ENCODE assay signal across 8 cellular contexts in genomic region chr12:103965255-103965589, GRCh38. TPM values are rescaled to one million over a fixed set of nuclear protein-coding genes. Genes with fewer than 3 reads are reported as not detected.
DNase-seq lines count a peak whose midpoint lies in the region; ATAC-seq, FAIRE-seq and TF ChIP-seq lines count a peak whose summit lies in the region.

No MANE protein-coding gene starts in this region.

- peak overlapping the region; percentile 97 for H3K9ac ChIP-seq in adipocyte (ENCODE audit: low read length)
- H3K9ac ChIP-seq in kidney (ENCODE audit: low read length in 2 of 2) = peak overlapping the region; percentile 93 to 100

- no peak for FAIRE-seq in kidney (lab: Jason Lieb, UNC)

- no peaks in the 10 kb centered on the region for H3K9me3 Mint-ChIP-seq in T-helper 2 cell treated with Interferon-gamma antibody and Interleukin-4, amounts not matched to agents 5 μg/mL and 100 μg/mL, for 36 hours

- WGBS in suprapubic skin = under 1% methylated on average over 11 of the region's 11 CpGs

- peaks cover 33% of the 10 kb centered on the region for H3K4me1 Mint-ChIP-seq in T-helper 2 cell treated with Interferon-gamma antibody and Interleukin-4, amounts not matched to agents 5 μg/mL and 100 μg/mL, for 36 hours (ENCODE audit: low read depth)

- no peak for DNase-seq in T-helper 2 cell treated with Interferon-gamma antibody and Interleukin-4, amounts not matched to agents 5 μg/mL and 100 μg/mL, for 36 hours (ENCODE audit: low spot score)
- DNase-seq in T-helper 2 cell (no peak), adipocyte (ENCODE audit: low read depth) (peak; percentile 22), kidney (no peak), suprapubic skin (ENCODE audit: low spot score in 2 of 2) (no peak), kidney glomerular epithelial cell (lab: John Stamatoyannopoulos, UW) (no peak), GM13977 (ENCODE audit: low spot score) (no peak)

- H3K36me3 ChIP-seq in adipocyte (ENCODE audit: control insufficient read depth, insufficient read depth, low read length, severe bottlenecking) (no peaks in the 10 kb centered on the region), kidney (ENCODE audit: control insufficient read depth in 1 of 2, insufficient read depth in 2 of 2, low read length in 2 of 2) (no peaks in the 10 kb centered on the region), suprapubic skin (no peaks in the 10 kb centered on the region)

- H3K4me3 ChIP-seq in adipocyte (ENCODE audit: low read length) = peak overlapping the region; percentile 91
- H3K4me3 ChIP-seq in kidney (ENCODE audit: low read length in 2 of 2) = peak overlapping the region; percentile 84 to 100
- H3K4me3 ChIP-seq in suprapubic skin = peak overlapping the region; percentile 81

- no peaks in the 10 kb centered on the region for H3K27me3 Mint-ChIP-seq in T-helper 2 cell treated with Interferon-gamma antibody and Interleukin-4, amounts not matched to agents 5 μg/mL and 100 μg/mL, for 36 hours (ENCODE audit: low read depth)

- TF ChIP-seq EP300 in suprapubic skin (IDR thresholded peaks at IDR 0.05) = no peak

- no peak for TF ChIP-seq CTCF in kidney (IDR thresholded peaks at IDR 0.05; ENCODE audit: borderline replicate concordance, extremely low read depth, insufficient read depth)
- no peak for TF ChIP-seq CTCF in suprapubic skin (IDR thresholded peaks at IDR 0.05)
- no peak for TF ChIP-seq CTCF in GM13977 (IDR thresholded peaks at IDR 0.05; ENCODE audit: extremely low read depth, insufficient read depth, missing control alignments)

- H3K27ac Mint-ChIP-seq in T-helper 2 cell treated with Interferon-gamma antibody and Interleukin-4, amounts not matched to agents 5 μg/mL and 100 μg/mL, for 36 hours = peak overlapping the region; percentile 96

- in situ Hi-C loops in GM13977 (cut with MboI; ENCODE audit: low pct_unique_long_range_greater_than_20kb, low sequenced_read_pairs, unreplicated experiment) = no loop called here

- peak overlapping the region; percentile 64 to 93 for H3K27ac ChIP-seq in kidney (ENCODE audit: low read depth in 2 of 2, low read length in 2 of 2)
- peak overlapping the region; percentile 96 for H3K27ac ChIP-seq in suprapubic skin

- intact Hi-C loops in kidney (cut with DNase I) = no loop called here

- no peak for TF ChIP-seq POLR2A in suprapubic skin (IDR thresholded peaks at IDR 0.05)

- peaks cover 20% of the 10 kb centered on the region for H3K36me3 Mint-ChIP-seq in T-helper 2 cell treated with Interferon-gamma antibody and Interleukin-4, amounts not matched to agents 5 μg/mL and 100 μg/mL, for 36 hours (ENCODE audit: low read depth)

- peak overlapping the region; percentile 98 for H3K4me3 Mint-ChIP-seq in T-helper 2 cell treated with Interferon-gamma antibody and Interleukin-4, amounts not matched to agents 5 μg/mL and 100 μg/mL, for 36 hours

- no peaks in the 10 kb centered on the region for H3K27me3 ChIP-seq in adipocyte (replicated peaks; ENCODE audit: control insufficient read depth, insufficient read depth, low read length)
- H3K27me3 ChIP-seq in suprapubic skin = no peaks in the 10 kb centered on the region

- H3K4me1 ChIP-seq in adipocyte (ENCODE audit: control insufficient read depth, insufficient read depth, low read length) (peaks cover 36% of the 10 kb centered on the region), kidney (ENCODE audit: control insufficient read depth in 1 of 2, insufficient read depth in 1 of 2, low read depth in 1 of 2, low read length in 2 of 2) (peaks cover 10 to 17% of the 10 kb centered on the region in 2 donors), suprapubic skin (peaks cover 46% of the 10 kb centered on the region)

- no peak for ATAC-seq in GM21423 (IDR thresholded peaks at IDR 0.05; ENCODE audit: unreplicated experiment)

- H3K9me3 ChIP-seq in adipocyte (ENCODE audit: control insufficient read depth, low read length) (no peaks in the 10 kb centered on the region), kidney (ENCODE audit: control insufficient read depth in 1 of 2, low read length in 2 of 2) (no peaks in the 10 kb centered on the region), suprapubic skin (no peaks in the 10 kb centered on the region)

RNA-seq across cellular contexts. Expression of gene TDG, which starts 0.5 kb away (rescaled TPM):
- 17.2 TPM for total RNA-seq in kidney
- 9.2 TPM for polyA plus RNA-seq in kidney (ENCODE audit: insufficient read depth, low read depth, low replicate concordance)
- 10 to 100 TPM; 23.4 to 42.2 (median 24.2) TPM for total RNA-seq in suprapubic skin

RNA-seq across cellular contexts. Expression of gene HSP90B1, which starts 35.0 kb away (rescaled TPM):
- total RNA-seq in kidney = 806 TPM
- 521 TPM for polyA plus RNA-seq in kidney (ENCODE audit: insufficient read depth, low read depth, low replicate concordance)
- total RNA-seq in suprapubic skin = 100 to 1,000 TPM; 138 to 156 (median 141) TPM
